Comparison of ENCODE assay signal across 14 cellular contexts in genomic region chr1:200405273-200405672, GRCh38. TPM values are rescaled to one million over a fixed set of nuclear protein-coding genes. Genes with fewer than 3 reads are reported as not detected.
DNase-seq lines count a peak whose midpoint lies in the region; ATAC-seq and TF ChIP-seq lines count a peak whose summit lies in the region.
"Had no signal": no experiment of that assay in that cellular context is flagged by ENCODE, and none has a peak within 500 bp of the region (broad histone marks: within the 10 kb centered on the region; RNA-seq: fewer than 3 reads in every experiment).

No MANE protein-coding gene starts in this region.

- H3K27ac Mint-ChIP-seq in HFFc6, result no peak overlapping the region
- H3K27ac Mint-ChIP-seq in activated naive CD8-positive, alpha-beta T cell treated with anti-CD3 and anti-CD28 coated beads, Interleukin-2, amount 50 U/mL, for 24 hours, result no peak overlapping the region

- H3K4me3 ChIP-seq in AG04449 (ENCODE audit: low read depth, low read length) (peak overlapping the region; percentile 0; the same call in 1 of the 2 replicates), iPS-20b (ENCODE audit: low read length) (peak overlapping the region; percentile 83)
- H3K4me3 ChIP-seq: prostate gland had no signal

- H3K4me1 ChIP-seq in iPS-20b (ENCODE audit: insufficient read depth, low read length), result peaks cover 37% of the 10 kb centered on the region

- POLR2A ChIA-PET in AG04449 (lab: Yijun Ruan, JAX), result no interaction called here

- CTCF ChIA-PET in AG04449 (lab: Yijun Ruan, JAX), result interaction anchor here (1.0 kb wide), 2 partner anchors 11 to 721 kb away, joined by 3 to 4 read pairs; no protein-coding TSS in a partner anchor

- H3K9ac ChIP-seq in iPS-20b (ENCODE audit: low read depth, low read length), result peak overlapping the region; percentile 17; the same call in 1 of the 2 replicates

- peaks cover 92% of the 10 kb centered on the region for H3K4me1 Mint-ChIP-seq in HFFc6 (ENCODE audit: low read depth)
- peaks cover 75% of the 10 kb centered on the region for H3K4me1 Mint-ChIP-seq in activated naive CD8-positive, alpha-beta T cell treated with anti-CD3 and anti-CD28 coated beads, Interleukin-2, amount 50 U/mL, for 24 hours

- H3K9me3 Mint-ChIP-seq in HFFc6, result peaks cover 35% of the 10 kb centered on the region
- H3K9me3 Mint-ChIP-seq in activated naive CD8-positive, alpha-beta T cell treated with anti-CD3 and anti-CD28 coated beads, Interleukin-2, amount 50 U/mL, for 24 hours, result no peaks in the 10 kb centered on the region

- DNase-seq in AG04449 (ENCODE audit: low read depth, low spot score), result no peak
- DNase-seq in HFFc6, result no peak
- DNase-seq in activated naive CD8-positive, alpha-beta T cell treated with anti-CD3 and anti-CD28 coated beads, Interleukin-2, amount 50 U/mL, for 24 hours, result no peak
- no peak for DNase-seq in putamen (ENCODE audit: low spot score)
- DNase-seq in 8988T, result no peak
- DNase-seq: activated naive CD4-positive, alpha-beta T cell treated with anti-CD3 and anti-CD28 coated beads, Interleukin-2, amount 50 U/mL, for 16 hours; Kasumi-1; NCI-H345; SHP77 had no signal

- H3K9me3 ChIP-seq in iPS-20b (ENCODE audit: insufficient read depth, low read depth, low read length), result no peaks in the 10 kb centered on the region
- H3K9me3 ChIP-seq: prostate gland had no signal

- H3K27me3 Mint-ChIP-seq in HFFc6 (ENCODE audit: insufficient read depth), result peaks cover 2% of the 10 kb centered on the region
- H3K27me3 Mint-ChIP-seq in activated naive CD8-positive, alpha-beta T cell treated with anti-CD3 and anti-CD28 coated beads, Interleukin-2, amount 50 U/mL, for 24 hours, result peaks cover 4% of the 10 kb centered on the region

- H3K27ac ChIP-seq in iPS-20b (ENCODE audit: low read length), result no peak overlapping the region
- H3K27ac ChIP-seq: epithelial cell of prostate, prostate gland had no signal

- H3K27me3 ChIP-seq in iPS-20b (ENCODE audit: insufficient read depth, low read length), result no peaks in the 10 kb centered on the region

- H3K4me3 Mint-ChIP-seq in HFFc6, result peak overlapping the region; percentile 92
- H3K4me3 Mint-ChIP-seq in activated naive CD8-positive, alpha-beta T cell treated with anti-CD3 and anti-CD28 coated beads, Interleukin-2, amount 50 U/mL, for 24 hours, result peak overlapping the region; percentile 16

- TF ChIP-seq CTCF in AG04449 (IDR thresholded peaks at IDR 0.05; ENCODE audit: insufficient read depth, low read length, missing control alignments) (no peak), HFFc6 (IDR thresholded peaks at IDR 0.05) (no peak)

- no peak for ATAC-seq in activated naive CD8-positive, alpha-beta T cell treated with anti-CD3 and anti-CD28 coated beads, Interleukin-2, amount 50 U/mL, for 24 hours
- no peak for ATAC-seq in GM18502 (IDR thresholded peaks at IDR 0.05; ENCODE audit: poor library complexity, unreplicated experiment)
- no peak for ATAC-seq in GM18519 (IDR thresholded peaks at IDR 0.05; ENCODE audit: low FRiP score, unreplicated experiment)

- peaks cover 84% of the 10 kb centered on the region for H3K36me3 ChIP-seq in iPS-20b (ENCODE audit: insufficient read depth, low read depth, low read length)
- H3K36me3 ChIP-seq: prostate gland had no signal

- H3K36me3 Mint-ChIP-seq in HFFc6 (ENCODE audit: low read depth), result peaks cover 84% of the 10 kb centered on the region
- H3K36me3 Mint-ChIP-seq in activated naive CD8-positive, alpha-beta T cell treated with anti-CD3 and anti-CD28 coated beads, Interleukin-2, amount 50 U/mL, for 24 hours (ENCODE audit: low read depth), result peaks cover 68% of the 10 kb centered on the region

RNA-seq across cellular contexts. Expression of gene ZNF281, which starts 4.6 kb away (rescaled TPM):
- total RNA-seq in HFFc6 (2021; fragmentation: NEBNext Ultra II Directional; extraction: Animal tissue kit (Norgen Biotek cat#: 25700)), result 10 to 100 TPM; 37.2 to 50.7 (median 43.9) TPM
